ENCODE assay signal across 22 cellular contexts in the genomic region with DNA sequence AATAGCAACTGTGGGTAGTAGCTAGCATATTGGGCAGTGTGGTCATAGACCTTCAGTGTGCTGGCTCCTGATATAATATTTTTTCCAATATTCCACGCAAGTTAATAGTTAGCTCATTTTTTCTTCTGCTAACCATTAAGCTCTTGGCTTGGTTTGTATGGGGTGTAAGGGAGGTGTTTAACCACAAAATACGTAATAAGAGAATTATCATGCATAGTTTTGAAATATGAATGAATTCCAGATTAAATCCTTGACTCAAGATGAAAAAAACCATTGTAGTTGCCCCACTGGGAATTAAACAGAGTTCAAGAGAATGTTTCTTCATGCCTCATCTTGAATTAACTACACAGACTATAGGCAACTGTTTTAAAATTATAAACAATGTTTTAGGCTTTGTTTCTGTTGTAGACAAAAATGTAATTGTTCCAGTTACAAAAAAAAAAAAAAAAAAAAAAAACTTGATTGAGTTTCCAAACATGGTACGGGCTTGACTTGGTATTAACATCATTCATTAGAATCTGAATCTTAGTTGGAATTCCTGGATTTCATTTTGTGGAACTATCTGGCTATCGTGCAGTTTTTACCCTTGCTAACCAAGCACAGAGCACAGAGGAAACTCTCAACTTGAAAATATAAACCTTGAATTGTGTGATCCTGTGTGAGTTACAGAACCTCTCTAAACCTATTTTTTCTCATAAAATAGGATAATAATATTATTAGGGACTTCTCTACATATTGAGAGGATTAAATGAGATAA. TPM values are rescaled to one million over a fixed set of nuclear protein-coding genes. Genes with fewer than 3 reads are reported as not detected.
DNase-seq lines count a peak whose midpoint lies in the region; ATAC-seq and TF ChIP-seq lines count a peak whose summit lies in the region.
"Had no signal": no experiment of that assay in that cellular context is flagged by ENCODE, and none has a peak within 500 bp of the region (broad histone marks: within the 10 kb centered on the region; RNA-seq: fewer than 3 reads in every experiment).

No MANE protein-coding gene starts in this region.

- H3K4me1 Mint-ChIP-seq in natural killer cell, result no peaks in the 10 kb centered on the region
- H3K4me1 Mint-ChIP-seq: activated naive CD8-positive, alpha-beta T cell treated with anti-CD3 and anti-CD28 coated beads, Interleukin-2, amount 50 U/mL, for 24 hours; CD4-positive, CD25-positive, alpha-beta regulatory T cell; naive thymus-derived CD8-positive, alpha-beta T cell; stimulated activated effector memory CD8-positive, alpha-beta T cell treated with anti-CD3 and anti-CD28 coated beads, Interleukin-12 subunit alpha, Interleukin-12 subunit beta, amount 100 ng/mL, for 72 hours had no signal

- ATAC-seq in natural killer cell, result no peak
- ATAC-seq in GM19395 (IDR thresholded peaks at IDR 0.05; ENCODE audit: unreplicated experiment), result no peak
- ATAC-seq: activated CD8-positive, alpha-beta T cell treated with anti-CD3 and anti-CD28 coated beads, Interleukin-2, amount 10 ng/mL, durations not matched to agents 7 days and 5 days; activated naive CD8-positive, alpha-beta T cell treated with anti-CD3 and anti-CD28 coated beads, Interleukin-2, amount 50 U/mL, for 24 hours; naive thymus-derived CD8-positive, alpha-beta T cell; psoas muscle; stimulated activated effector memory CD8-positive, alpha-beta T cell treated with anti-CD3 and anti-CD28 coated beads, Interleukin-12 subunit alpha, Interleukin-12 subunit beta, amount 100 ng/mL, for 72 hours; WTC11 had no signal

- H3K4me3 Mint-ChIP-seq in natural killer cell, result no peak overlapping the region
- H3K4me3 Mint-ChIP-seq: activated CD8-positive, alpha-beta T cell treated with anti-CD3 and anti-CD28 coated beads, Interleukin-2, amount 10 ng/mL, durations not matched to agents 7 days and 5 days; activated naive CD8-positive, alpha-beta T cell treated with anti-CD3 and anti-CD28 coated beads, Interleukin-2, amount 50 U/mL, for 24 hours; activated T-helper 1 cell treated with anti-CD3 and anti-CD28 coated beads, Interleukin-12 subunit alpha, Interleukin-12 subunit beta, Interleukin-2, Interleukin-4 antibody, amounts not matched to agents 30 ng/mL and 10 ng/mL and 1 ng/mL, durations not matched to agents 14 hours and 24 hours and 36 hours; CD4-positive, CD25-positive, alpha-beta regulatory T cell; naive thymus-derived CD8-positive, alpha-beta T cell; stimulated activated effector memory CD8-positive, alpha-beta T cell treated with anti-CD3 and anti-CD28 coated beads, Interleukin-12 subunit alpha, Interleukin-12 subunit beta, amount 100 ng/mL, for 72 hours; WTC11 had no signal

- H3K4me3 ChIP-seq in astrocyte of the spinal cord (ENCODE audit: low read depth, low read length), result no peak overlapping the region
- H3K4me3 ChIP-seq in skeletal muscle cell (ENCODE audit: low read depth, low read length), result no peak overlapping the region
- H3K4me3 ChIP-seq: lung, psoas muscle, transverse colon had no signal

- no peak overlapping the region for H3K27ac Mint-ChIP-seq in natural killer cell
- H3K27ac Mint-ChIP-seq: activated CD8-positive, alpha-beta T cell treated with anti-CD3 and anti-CD28 coated beads, Interleukin-2, amount 10 ng/mL, durations not matched to agents 7 days and 5 days; activated naive CD8-positive, alpha-beta T cell treated with anti-CD3 and anti-CD28 coated beads, Interleukin-2, amount 50 U/mL, for 24 hours; activated T-helper 1 cell treated with anti-CD3 and anti-CD28 coated beads, Interleukin-12 subunit alpha, Interleukin-12 subunit beta, Interleukin-2, Interleukin-4 antibody, amounts not matched to agents 30 ng/mL and 10 ng/mL and 1 ng/mL, durations not matched to agents 14 hours and 24 hours and 36 hours; CD4-positive, CD25-positive, alpha-beta regulatory T cell; naive thymus-derived CD8-positive, alpha-beta T cell; stimulated activated effector memory CD8-positive, alpha-beta T cell treated with anti-CD3 and anti-CD28 coated beads, Interleukin-12 subunit alpha, Interleukin-12 subunit beta, amount 100 ng/mL, for 72 hours; WTC11 had no signal

- in situ Hi-C loops in astrocyte of the spinal cord (cut with HindIII; ENCODE audit: low sequenced_read_pairs), result no loop called here

- H3K27me3 Mint-ChIP-seq in natural killer cell (ENCODE audit: low read depth in 2 of 2), result no peaks in the 10 kb centered on the region
- H3K27me3 Mint-ChIP-seq: activated naive CD8-positive, alpha-beta T cell treated with anti-CD3 and anti-CD28 coated beads, Interleukin-2, amount 50 U/mL, for 24 hours; CD4-positive, CD25-positive, alpha-beta regulatory T cell had no signal

- no peak for TF ChIP-seq CTCF in astrocyte of the spinal cord (IDR thresholded peaks at IDR 0.05; ENCODE audit: low read depth, low read length)
- TF ChIP-seq CTCF in natural killer cell (IDR thresholded peaks at IDR 0.05), result no peak

- intact Hi-C loops in natural killer cell (cut with micrococcal nuclease), result no loop called here

- H3K9me3 Mint-ChIP-seq in natural killer cell, result peaks cover 0 to 3% of the 10 kb centered on the region in 2 donors
- H3K9me3 Mint-ChIP-seq: activated naive CD8-positive, alpha-beta T cell treated with anti-CD3 and anti-CD28 coated beads, Interleukin-2, amount 50 U/mL, for 24 hours; activated T-helper 1 cell treated with anti-CD3 and anti-CD28 coated beads, Interleukin-12 subunit alpha, Interleukin-12 subunit beta, Interleukin-2, Interleukin-4 antibody, amounts not matched to agents 30 ng/mL and 10 ng/mL and 1 ng/mL, durations not matched to agents 14 hours and 24 hours and 36 hours; stimulated activated effector memory CD8-positive, alpha-beta T cell treated with anti-CD3 and anti-CD28 coated beads, Interleukin-12 subunit alpha, Interleukin-12 subunit beta, amount 100 ng/mL, for 72 hours; WTC11 had no signal

- DNase-seq in GM04504 (ENCODE audit: low read depth) (peak; percentile 78), astrocyte of the spinal cord (ENCODE audit: low read depth, low spot score) (peak; percentile 62), glomerular visceral epithelial cell (ENCODE audit: extremely low spot score) (peak; percentile 74), skeletal muscle cell (ENCODE audit: low read depth) (peak; percentile 80), natural killer cell (no peak), A172 (ENCODE audit: low spot score) (no peak)
- DNase-seq: activated CD8-positive, alpha-beta T cell treated with anti-CD3 and anti-CD28 coated beads, Interleukin-2, amount 10 ng/mL, durations not matched to agents 7 days and 5 days; activated naive CD8-positive, alpha-beta T cell treated with anti-CD3 and anti-CD28 coated beads, Interleukin-2, amount 50 U/mL, for 24 hours; CD4-positive, CD25-positive, alpha-beta regulatory T cell; DND-41; naive thymus-derived CD8-positive, alpha-beta T cell; NCI-H1694; NCI-H446 treated with DMSO at 0.1 percent for 48 hours; psoas muscle; T-helper 2 cell; transverse colon had no signal

- H3K36me3 Mint-ChIP-seq in natural killer cell, result no peaks in the 10 kb centered on the region
- H3K36me3 Mint-ChIP-seq: CD4-positive, CD25-positive, alpha-beta regulatory T cell; naive thymus-derived CD8-positive, alpha-beta T cell; stimulated activated effector memory CD8-positive, alpha-beta T cell treated with anti-CD3 and anti-CD28 coated beads, Interleukin-12 subunit alpha, Interleukin-12 subunit beta, amount 100 ng/mL, for 72 hours; WTC11 had no signal

RNA-seq across cellular contexts. Expression of a gene that starts 28.4 kb away (rescaled TPM):
- total RNA-seq in natural killer cell, result 1 to 10 TPM in 1 of 3 donors, not detected in 2; 3.4 TPM
- total RNA-seq in A172 (2014; rRNA removed; shearing (Covaris generic)), result not detected in 2 replicates
- total RNA-seq: activated CD8-positive, alpha-beta T cell treated with anti-CD3 and anti-CD28 coated beads, Interleukin-2, amount 10 ng/mL, durations not matched to agents 7 days and 5 days; activated T-helper 1 cell treated with anti-CD3 and anti-CD28 coated beads, Interleukin-12 subunit alpha, Interleukin-12 subunit beta, Interleukin-2, Interleukin-4 antibody, amounts not matched to agents 30 ng/mL and 10 ng/mL and 1 ng/mL, durations not matched to agents 14 hours and 24 hours and 36 hours; CD4-positive, CD25-positive, alpha-beta regulatory T cell; naive thymus-derived CD8-positive, alpha-beta T cell had no signal

RNA-seq across cellular contexts. Expression of a gene that starts 44.5 kb away (rescaled TPM):
- 10 to 100 TPM in 1 of 3 donors, 1 to 10 TPM in 1, not detected in 1; 3.3 to 14.9 TPM for total RNA-seq in natural killer cell
- total RNA-seq in A172 (2014; rRNA removed; shearing (Covaris generic)), result not detected in 2 replicates
- total RNA-seq: activated CD8-positive, alpha-beta T cell treated with anti-CD3 and anti-CD28 coated beads, Interleukin-2, amount 10 ng/mL, durations not matched to agents 7 days and 5 days; activated T-helper 1 cell treated with anti-CD3 and anti-CD28 coated beads, Interleukin-12 subunit alpha, Interleukin-12 subunit beta, Interleukin-2, Interleukin-4 antibody, amounts not matched to agents 30 ng/mL and 10 ng/mL and 1 ng/mL, durations not matched to agents 14 hours and 24 hours and 36 hours; glomerular endothelial cell; lung; naive thymus-derived CD8-positive, alpha-beta T cell; psoas muscle; transverse colon; WTC11 had no signal

Comparison
In these comparisons a context has a peak if more than half of its experiments do, and no peak if none do; other contexts are left out.
1. DNase-seq: peak in GM04504 (single experiment), astrocyte of the spinal cord (single experiment), glomerular visceral epithelial cell (single experiment) and skeletal muscle cell (single experiment); none in natural killer cell (single experiment) and A172 (single experiment).